Comparison of ENCODE assay signal across 20 cellular contexts in the genomic region with DNA sequence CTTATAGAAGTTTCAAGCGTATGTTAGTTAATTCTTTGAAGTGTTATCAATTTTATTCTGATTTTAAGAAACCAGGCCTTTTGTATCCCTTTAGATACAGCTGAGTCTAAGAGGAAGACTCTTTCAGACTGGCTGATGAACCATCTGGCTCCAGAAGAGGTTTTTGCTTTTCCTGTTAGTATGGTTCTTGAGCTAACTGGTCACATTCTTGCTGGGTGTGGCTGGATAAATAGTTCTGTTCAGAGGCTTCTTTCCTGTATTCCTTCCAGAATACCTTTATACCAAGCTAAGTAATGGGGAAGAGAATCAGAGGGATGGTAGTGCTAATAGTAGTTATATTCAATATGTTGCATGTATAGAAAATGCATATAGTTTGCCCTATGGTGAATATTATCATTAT.
"Had no signal": no experiment of that assay in that cellular context is flagged by ENCODE, and none has a peak within 500 bp of the region (broad histone marks: within the 10 kb centered on the region; RNA-seq: fewer than 3 reads in every experiment).

No MANE protein-coding gene starts in this region.

- H3K4me3 ChIP-seq: body of pancreas, coronary artery, esophagus muscularis mucosa, lower lobe of right lung, stomach, testis, upper lobe of right lung had no signal

- H3K27ac Mint-ChIP-seq: activated CD4-positive, alpha-beta memory T cell treated with anti-CD3 and anti-CD28 coated beads for 36 hours; activated CD4-positive, alpha-beta T cell treated with anti-CD3 and anti-CD28 coated beads for 36 hours; activated CD8-positive, alpha-beta memory T cell treated with anti-CD3 and anti-CD28 coated beads, Interleukin-2, amount 10 ng/mL, durations not matched to agents 7 days and 5 days; activated naive CD8-positive, alpha-beta T cell treated with anti-CD3 and anti-CD28 coated beads for 36 hours; activated T-helper 17 cell treated with anti-CD3 and anti-CD28 coated beads, Interleukin-2, amount 50 U/mL, for 72 hours had no signal

- H3K9me3 ChIP-seq: body of pancreas, testis, upper lobe of right lung had no signal

- H3K27ac ChIP-seq: body of pancreas, coronary artery, esophagus muscularis mucosa, lower lobe of right lung, stomach, testis, upper lobe of right lung had no signal

- H3K36me3 ChIP-seq: esophagus muscularis mucosa, lower lobe of right lung, stomach, upper lobe of right lung had no signal

- H3K4me1 ChIP-seq: esophagus muscularis mucosa, testis, upper lobe of right lung had no signal

- H3K27me3 Mint-ChIP-seq: activated CD4-positive, alpha-beta memory T cell treated with anti-CD3 and anti-CD28 coated beads for 36 hours; activated CD4-positive, alpha-beta T cell treated with anti-CD3 and anti-CD28 coated beads for 36 hours; activated CD8-positive, alpha-beta memory T cell treated with anti-CD3 and anti-CD28 coated beads, Interleukin-2, amount 10 ng/mL, durations not matched to agents 7 days and 5 days; activated naive CD8-positive, alpha-beta T cell treated with anti-CD3 and anti-CD28 coated beads for 36 hours; activated T-helper 17 cell treated with anti-CD3 and anti-CD28 coated beads, Interleukin-2, amount 50 U/mL, for 72 hours had no signal

- ATAC-seq: activated CD4-positive, alpha-beta T cell treated with anti-CD3 and anti-CD28 coated beads for 36 hours; activated CD8-positive, alpha-beta memory T cell treated with anti-CD3 and anti-CD28 coated beads, Interleukin-2, amount 10 ng/mL, durations not matched to agents 7 days and 5 days; activated T-helper 17 cell treated with anti-CD3 and anti-CD28 coated beads, Interleukin-2, amount 50 U/mL, for 72 hours; body of pancreas; left cardiac atrium; lower lobe of right lung; upper lobe of right lung had no signal

- DNase-seq: activated CD4-positive, alpha-beta memory T cell treated with anti-CD3 and anti-CD28 coated beads for 36 hours; activated CD4-positive, alpha-beta T cell treated with anti-CD3 and anti-CD28 coated beads for 36 hours; activated CD8-positive, alpha-beta memory T cell treated with anti-CD3 and anti-CD28 coated beads, Interleukin-2, amount 10 ng/mL, durations not matched to agents 7 days and 5 days; activated naive CD4-positive, alpha-beta T cell; activated naive CD8-positive, alpha-beta T cell treated with anti-CD3 and anti-CD28 coated beads for 36 hours; activated T-cell treated with anti-CD3 and anti-CD28 coated beads, Interleukin-2, amount 50 U/mL, for 1 hour; body of pancreas; central memory CD4-positive, alpha-beta T cell; left cardiac atrium; lower lobe of right lung; midbrain; occipital lobe; posterior cingulate gyrus; stomach; SW 1271; testis; upper lobe of right lung had no signal

- H3K27me3 ChIP-seq: body of pancreas, esophagus muscularis mucosa, stomach, testis, upper lobe of right lung had no signal

- H3K4me3 Mint-ChIP-seq: activated CD4-positive, alpha-beta memory T cell treated with anti-CD3 and anti-CD28 coated beads for 36 hours; activated CD4-positive, alpha-beta T cell treated with anti-CD3 and anti-CD28 coated beads for 36 hours; activated CD8-positive, alpha-beta memory T cell treated with anti-CD3 and anti-CD28 coated beads, Interleukin-2, amount 10 ng/mL, durations not matched to agents 7 days and 5 days; activated naive CD8-positive, alpha-beta T cell treated with anti-CD3 and anti-CD28 coated beads for 36 hours; activated T-helper 17 cell treated with anti-CD3 and anti-CD28 coated beads, Interleukin-2, amount 50 U/mL, for 72 hours had no signal
